ENCODE assay signal across 13 cellular contexts in genomic region chr9:88682431-88682831, GRCh38.
DNase-seq lines count a peak whose midpoint lies in the region; ATAC-seq and TF ChIP-seq lines count a peak whose summit lies in the region.
"Had no signal": no experiment of that assay in that cellular context is flagged by ENCODE, and none has a peak within 500 bp of the region (broad histone marks: within the 10 kb centered on the region; RNA-seq: fewer than 3 reads in every experiment).

No MANE protein-coding gene starts in this region.

- H3K27me3 ChIP-seq in esophagus muscularis mucosa = no peaks in the 10 kb centered on the region
- H3K27me3 ChIP-seq in prostate gland (replicated peaks; ENCODE audit: insufficient read depth) = no peaks in the 10 kb centered on the region
- no peaks in the 10 kb centered on the region for H3K27me3 ChIP-seq in vagina
- H3K27me3 ChIP-seq: BE2C had no signal

- H3K4me3 ChIP-seq in esophagus muscularis mucosa (no peak overlapping the region), prostate gland (no peak overlapping the region), vagina (no peak overlapping the region)

- no peaks in the 10 kb centered on the region for H3K36me3 ChIP-seq in esophagus muscularis mucosa
- no peaks in the 10 kb centered on the region for H3K36me3 ChIP-seq in prostate gland
- H3K36me3 ChIP-seq in vagina = no peaks in the 10 kb centered on the region
- H3K36me3 ChIP-seq: BE2C had no signal

- no peak overlapping the region for H3K4me3 Mint-ChIP-seq in activated T-cell treated with anti-CD3 and anti-CD28 coated beads, Interleukin-2, amount 50 U/mL, for 4 hours
- H3K4me3 Mint-ChIP-seq: CD4-positive, alpha-beta memory T cell had no signal

- DNase-seq in esophagus muscularis mucosa (ENCODE audit: extremely low spot score) (peak; percentile 68), left kidney (ENCODE audit: low read depth, low spot score) (peak; percentile 91), prostate gland (ENCODE audit: low spot score) (no peak), vagina (ENCODE audit: extremely low spot score in 2 of 2) (no peak)
- DNase-seq in activated T-cell treated with anti-CD3 and anti-CD28 coated beads, Interleukin-2, amount 50 U/mL, for 4 hours = no peak
- DNase-seq: BE2C; CD4-positive, alpha-beta memory T cell; NCI-H1436 treated with DMSO at 0.1 percent for 48 hours; NCI-H2081; NCI-H510A treated with DMSO at 0.1 percent for 48 hours; SIG-M5 had no signal

- ATAC-seq in HG02870 (IDR thresholded peaks at IDR 0.05; ENCODE audit: unreplicated experiment) = no peak
- no peak for ATAC-seq in activated T-cell treated with anti-CD3 and anti-CD28 coated beads, Interleukin-2, amount 50 U/mL, for 4 hours
- ATAC-seq in HG03469 (IDR thresholded peaks at IDR 0.05; ENCODE audit: unreplicated experiment) = no peak

- H3K9me3 ChIP-seq in esophagus muscularis mucosa = no peaks in the 10 kb centered on the region
- no peaks in the 10 kb centered on the region for H3K9me3 ChIP-seq in prostate gland
- H3K9me3 ChIP-seq in vagina = no peaks in the 10 kb centered on the region
- H3K9me3 ChIP-seq: BE2C had no signal

- TF ChIP-seq POLR2A in esophagus muscularis mucosa (IDR thresholded peaks at IDR 0.05; ENCODE audit: low read depth) (no peak), prostate gland (IDR thresholded peaks at IDR 0.05) (no peak), vagina (IDR thresholded peaks at IDR 0.05) (no peak)

- TF ChIP-seq CTCF in esophagus muscularis mucosa (IDR thresholded peaks at IDR 0.05) (no peak), prostate gland (IDR thresholded peaks at IDR 0.05) (no peak), vagina (IDR thresholded peaks at IDR 0.05) (no peak)

- H3K36me3 Mint-ChIP-seq in activated T-cell treated with anti-CD3 and anti-CD28 coated beads, Interleukin-2, amount 50 U/mL, for 4 hours (ENCODE audit: insufficient read depth) = no peaks in the 10 kb centered on the region
- H3K36me3 Mint-ChIP-seq: CD4-positive, alpha-beta memory T cell had no signal

- peaks cover 0 to 3% (median 0%) of the 10 kb centered on the region in 4 donors for H3K4me1 ChIP-seq in esophagus muscularis mucosa
- no peaks in the 10 kb centered on the region for H3K4me1 ChIP-seq in prostate gland (replicated peaks)
- no peaks in the 10 kb centered on the region for H3K4me1 ChIP-seq in vagina
- H3K4me1 ChIP-seq: BE2C had no signal

- H3K27ac ChIP-seq in esophagus muscularis mucosa (replicated peaks in 1 of 4) (no peak overlapping the region), prostate gland (peak overlapping the region; percentile 33 to 49), vagina (peak overlapping the region; percentile 31)

- intact Hi-C loops in esophagus muscularis mucosa (cut with DNase I) (no loop called here), prostate gland (cut with DNase I) (no loop called here), vagina (cut with DNase I) (no loop called here)

- no peaks in the 10 kb centered on the region for H3K4me1 Mint-ChIP-seq in activated T-cell treated with anti-CD3 and anti-CD28 coated beads, Interleukin-2, amount 50 U/mL, for 4 hours (ENCODE audit: low read depth)
- H3K4me1 Mint-ChIP-seq: CD4-positive, alpha-beta memory T cell had no signal

- peaks cover 5% of the 10 kb centered on the region for H3K27me3 Mint-ChIP-seq in activated T-cell treated with anti-CD3 and anti-CD28 coated beads, Interleukin-2, amount 50 U/mL, for 4 hours (ENCODE audit: low read depth)

- TF ChIP-seq EP300 in esophagus muscularis mucosa (IDR thresholded peaks at IDR 0.05) = peak; percentile 20

- WGBS in esophagus muscularis mucosa = 63% methylated on average over 12 of the region's 12 CpGs
- 23% methylated on average over 12 of the region's 12 CpGs for WGBS in prostate gland

- H3K9me3 Mint-ChIP-seq in activated T-cell treated with anti-CD3 and anti-CD28 coated beads, Interleukin-2, amount 50 U/mL, for 4 hours = no peaks in the 10 kb centered on the region
- H3K9me3 Mint-ChIP-seq: CD4-positive, alpha-beta memory T cell had no signal

Comparison
In these comparisons a context has a peak if more than half of its experiments do, and no peak if none do; other contexts are left out.
1. DNase-seq: peak in esophagus muscularis mucosa (single experiment) and left kidney (single experiment); none in prostate gland (single experiment), vagina (0 of 2) and activated T-cell treated with anti-CD3 and anti-CD28 coated beads, Interleukin-2, amount 50 U/mL, for 4 hours (single experiment).
2. H3K27ac ChIP-seq: peak in prostate gland (2 of 2) and vagina (single experiment); none in esophagus muscularis mucosa (0 of 4).